25 cellular contexts compared by ENCODE assay signal in genomic region chr5:75551471-75551870, GRCh38. TPM values are rescaled to one million over a fixed set of nuclear protein-coding genes. Genes with fewer than 3 reads are reported as not detected.
DNase-seq lines count a peak whose midpoint lies in the region; ATAC-seq, FAIRE-seq and TF ChIP-seq lines count a peak whose summit lies in the region.
"Had no signal": no experiment of that assay in that cellular context is flagged by ENCODE, and none has a peak within 500 bp of the region (broad histone marks: within the 10 kb centered on the region; RNA-seq: fewer than 3 reads in every experiment).

No MANE protein-coding gene starts in this region.

- H3K4me2 ChIP-seq in astrocyte (ENCODE audit: low read length) = no peak overlapping the region

- TF ChIP-seq CTCF in HFF-Myc (IDR thresholded peaks at IDR 0.05; ENCODE audit: low read depth, low read length, missing control alignments) (no peak), astrocyte (IDR thresholded peaks at IDR 0.05; ENCODE audit: insufficient read depth, low read depth, low read length) (no peak), Peyer's patch (IDR thresholded peaks at IDR 0.05) (no peak)

- H3K9ac ChIP-seq in astrocyte (ENCODE audit: low read length) = no peak overlapping the region

- peak; percentile 20 for FAIRE-seq in astrocyte (lab: Jason Lieb, UNC)
- FAIRE-seq: G401.6, GM12878, kidney, RCC 7860 had no signal

- no peaks in the 10 kb centered on the region for H3K27me3 ChIP-seq in astrocyte (ENCODE audit: insufficient read depth, low read length)
- H3K27me3 ChIP-seq in Peyer's patch = no peaks in the 10 kb centered on the region
- no peaks in the 10 kb centered on the region for H3K27me3 ChIP-seq in SJCRH30
- H3K27me3 ChIP-seq in H7 (ENCODE audit: control insufficient read depth, insufficient read depth, low read length) = no peaks in the 10 kb centered on the region
- H3K27me3 ChIP-seq: colonic mucosa had no signal

- no peaks in the 10 kb centered on the region for H3K4me1 Mint-ChIP-seq in astrocyte (ENCODE audit: low read depth, unreplicated experiment)

- no peak overlapping the region for H2AFZ ChIP-seq in astrocyte (ENCODE audit: low read depth, low read length)

- H3K79me2 ChIP-seq in astrocyte (ENCODE audit: insufficient read depth, low read length) = peaks cover 11% of the 10 kb centered on the region

- ATAC-seq in HG02970 (IDR thresholded peaks at IDR 0.05; ENCODE audit: low FRiP score, unreplicated experiment) = no peak
- ATAC-seq: activated T-cell treated with anti-CD3 and anti-CD28 coated beads, Interleukin-2, amount 50 U/mL, for 4 hours; lower lobe of right lung had no signal

- no peak overlapping the region for H3K4me3 Mint-ChIP-seq in astrocyte (ENCODE audit: unreplicated experiment)
- H3K4me3 Mint-ChIP-seq: activated naive CD4-positive, alpha-beta T cell treated with anti-CD3 and anti-CD28 coated beads, Interleukin-2, amount 50 U/mL, for 24 hours; activated T-cell treated with anti-CD3 and anti-CD28 coated beads, Interleukin-2, amount 50 U/mL, for 4 hours; CD14-positive monocyte had no signal

- H3K4me1 ChIP-seq in astrocyte (ENCODE audit: insufficient read depth, low read length) = no peaks in the 10 kb centered on the region
- no peaks in the 10 kb centered on the region for H3K4me1 ChIP-seq in Peyer's patch
- H3K4me1 ChIP-seq in SJCRH30 = no peaks in the 10 kb centered on the region
- H3K4me1 ChIP-seq: colonic mucosa, lower lobe of right lung had no signal

- no peaks in the 10 kb centered on the region for H4K20me1 ChIP-seq in astrocyte (ENCODE audit: insufficient read depth, low read length)

- DNase-seq in AG08395 (ENCODE audit: low spot score) (peak; percentile 38), HFF-Myc (ENCODE audit: extremely low read depth, low read depth) (peak; percentile 32), astrocyte (ENCODE audit: low read depth) (peak; percentile 70), foreskin melanocyte (peak; percentile 62), Peyer's patch (no peak), SJCRH30 (no peak), H7 (no peak)
- DNase-seq: activated CD4-positive, alpha-beta T cell treated with anti-CD3 and anti-CD28 coated beads for 1 hour; activated T-cell treated with anti-CD3 and anti-CD28 coated beads, Interleukin-2, amount 50 U/mL, for 4 hours; colonic mucosa; kidney; lower lobe of right lung; NCI-H1694 treated with DMSO at 0.1 percent for 48 hours; NCI-H446; occipital lobe; retina; T1000 had no signal

- peaks cover 7% of the 10 kb centered on the region for H3K36me3 Mint-ChIP-seq in astrocyte (ENCODE audit: low read depth, unreplicated experiment)

- no peak for TF ChIP-seq POLR2A in Peyer's patch (IDR thresholded peaks at IDR 0.05)

- H3K36me3 ChIP-seq in astrocyte (ENCODE audit: insufficient read depth, low read length) = peaks cover 8% of the 10 kb centered on the region
- H3K36me3 ChIP-seq in Peyer's patch = peaks cover 0 to 14% (median 0%) of the 10 kb centered on the region in 3 donors
- peaks cover 17% of the 10 kb centered on the region for H3K36me3 ChIP-seq in SJCRH30
- no peaks in the 10 kb centered on the region for H3K36me3 ChIP-seq in H7 (replicated peaks; ENCODE audit: control insufficient read depth, insufficient read depth, low read length)
- H3K36me3 ChIP-seq: colonic mucosa had no signal

- H3K9me3 Mint-ChIP-seq in astrocyte (ENCODE audit: unreplicated experiment) = no peaks in the 10 kb centered on the region
- H3K9me3 Mint-ChIP-seq: activated naive CD4-positive, alpha-beta T cell treated with anti-CD3 and anti-CD28 coated beads, Interleukin-2, amount 50 U/mL, for 24 hours; activated T-cell treated with anti-CD3 and anti-CD28 coated beads, Interleukin-2, amount 50 U/mL, for 4 hours; CD14-positive monocyte had no signal

- no peak overlapping the region for H3K27ac Mint-ChIP-seq in astrocyte (ENCODE audit: unreplicated experiment)
- H3K27ac Mint-ChIP-seq: activated naive CD4-positive, alpha-beta T cell treated with anti-CD3 and anti-CD28 coated beads, Interleukin-2, amount 50 U/mL, for 24 hours had no signal

- no peaks in the 10 kb centered on the region for H3K9me3 ChIP-seq in astrocyte (ENCODE audit: insufficient read depth, low read depth, low read length)
- H3K9me3 ChIP-seq in Peyer's patch = no peaks in the 10 kb centered on the region
- H3K9me3 ChIP-seq in SJCRH30 (replicated peaks) = no peaks in the 10 kb centered on the region
- H3K9me3 ChIP-seq: colonic mucosa, lower lobe of right lung had no signal

- H3K27me3 Mint-ChIP-seq in astrocyte (ENCODE audit: low read depth, unreplicated experiment) = no peaks in the 10 kb centered on the region
- H3K27me3 Mint-ChIP-seq: activated naive CD4-positive, alpha-beta T cell treated with anti-CD3 and anti-CD28 coated beads, Interleukin-2, amount 50 U/mL, for 24 hours had no signal

- H3K27ac ChIP-seq in astrocyte (ENCODE audit: low read depth, low read length) (no peak overlapping the region), Peyer's patch (no peak overlapping the region), SJCRH30 (no peak overlapping the region)
- H3K27ac ChIP-seq: colonic mucosa, lower lobe of right lung had no signal

- no peak overlapping the region for H3K4me3 ChIP-seq in HFF-Myc (replicated peaks; ENCODE audit: low read depth, low read length)
- H3K4me3 ChIP-seq in astrocyte (ENCODE audit: insufficient read depth, low read depth, low read length) = no peak overlapping the region
- H3K4me3 ChIP-seq in Peyer's patch = no peak overlapping the region
- no peak overlapping the region for H3K4me3 ChIP-seq in SJCRH30
- H3K4me3 ChIP-seq in H7 (ENCODE audit: insufficient read depth, low read depth, low read length) = no peak overlapping the region
- H3K4me3 ChIP-seq: colonic mucosa, GM12878, lower lobe of right lung, SK-N-MC had no signal

RNA-seq across cellular contexts. Expression of gene POLK, which starts 39.8 kb away (rescaled TPM):
- total RNA-seq in astrocyte (27.5 and 27.6 TPM in 2 replicates), Peyer's patch (10 to 100 TPM; 24.5 to 58.6 (median 28.3) TPM)
- 23.4 and 27.7 TPM in 2 replicates for total RNA-seq in SJCRH30 (2014; rRNA removed; shearing (Covaris generic))
- total RNA-seq in H7 (2014; rRNA removed; shearing (Covaris generic)) = 8.6 and 12.5 TPM in 2 replicates

RNA-seq across cellular contexts. Expression of gene CERT1, which starts 40.0 kb away (rescaled TPM):
- total RNA-seq in astrocyte (29.5 and 29.6 TPM in 2 replicates), Peyer's patch (10 to 100 TPM; 32.2 to 52.0 (median 39.6) TPM)
- 24.7 and 28.8 TPM in 2 replicates for total RNA-seq in SJCRH30 (2014; rRNA removed; shearing (Covaris generic))
- total RNA-seq in H7 (2014; rRNA removed; shearing (Covaris generic)) = 16.8 and 20.9 TPM in 2 replicates

RNA-seq across cellular contexts. Expression of gene ANKDD1B, which starts 59.8 kb away (rescaled TPM):
- 0.41 and 0.59 TPM in 2 replicates for total RNA-seq in astrocyte
- total RNA-seq in Peyer's patch = 1 to 10 TPM in 2 of 4 donors, not detected in 2; 3.2 to 5.0 TPM
- 0.18 TPM in 1 of 2 replicates, not detected in the other for total RNA-seq in SJCRH30 (2014; rRNA removed; shearing (Covaris generic))
- total RNA-seq in H7 (2014; rRNA removed; shearing (Covaris generic)) = 0.03 and 0.37 TPM in 2 replicates
- total RNA-seq: A673 had no signal

Comparison
In these comparisons a context has a peak if more than half of its experiments do, and no peak if none do; other contexts are left out.
1. DNase-seq: peak in AG08395 (single experiment), HFF-Myc (single experiment), astrocyte (single experiment) and foreskin melanocyte (single experiment); none in Peyer's patch (0 of 3), SJCRH30 (0 of 2) and H7 (single experiment).